Comparison of ENCODE assay signal across 18 cellular contexts in genomic region chr2:104521247-104521646, GRCh38.
DNase-seq lines count a peak whose midpoint lies in the region; ATAC-seq and TF ChIP-seq lines count a peak whose summit lies in the region.
"Had no signal": no experiment of that assay in that cellular context is flagged by ENCODE, and none has a peak within 500 bp of the region (broad histone marks: within the 10 kb centered on the region; RNA-seq: fewer than 3 reads in every experiment).

No MANE protein-coding gene starts in this region.

- no peak overlapping the region for H3K4me3 ChIP-seq in right lobe of liver
- H3K4me3 ChIP-seq: HAP-1, upper lobe of left lung had no signal

- no peaks in the 10 kb centered on the region for H3K9me3 ChIP-seq in right lobe of liver
- H3K9me3 ChIP-seq: HAP-1 had no signal

- 13% methylated on average over 5 of the region's 5 CpGs for WGBS in right lobe of liver (ENCODE audit: insufficient coverage, low coverage, low lambda C conversion rate, missing lambda C conversion rate)

- DNase-seq in DMS53 (lab: John Stamatoyannopoulos, UW) (peak; percentile 36), DMS53 treated with DMSO at 0.1 percent for 48 hours (lab: John Stamatoyannopoulos, UW; ENCODE audit: unreplicated experiment) (no peak), NCI-H1417 (lab: John Stamatoyannopoulos, UW) (peak in 2 of 3 experiments; percentile 77 to 92), SW480 (ENCODE audit: low spot score) (peak; percentile 35), right lobe of liver (no peak), NCI-H446 (lab: John Stamatoyannopoulos, UW) (no peak)
- DNase-seq: 8988T; activated CD4-positive, CD25-positive, alpha-beta regulatory T cell; activated CD8-positive, alpha-beta memory T cell treated with anti-CD3 and anti-CD28 coated beads, Interleukin-2, amount 50 U/mL, for 4 hours; activated naive CD4-positive, alpha-beta T cell treated with anti-CD3 and anti-CD28 coated beads, Interleukin-2, amount 10 ng/mL, durations not matched to agents 7 days and 5 days; effector memory CD4-positive, alpha-beta T cell; NCI-H187 treated with DMSO at 0.1 percent for 48 hours; stimulated activated CD4-positive, alpha-beta T cell treated with anti-CD3 and anti-CD28 coated beads, Interleukin-4, amount 100 ng/mL, for 24 hours; T-cell; upper lobe of left lung had no signal

- no peaks in the 10 kb centered on the region for H3K27me3 ChIP-seq in right lobe of liver
- H3K27me3 ChIP-seq: upper lobe of left lung had no signal

- H3K36me3 ChIP-seq in right lobe of liver: no peaks in the 10 kb centered on the region
- H3K36me3 ChIP-seq: HAP-1, upper lobe of left lung had no signal

- no peak for TF ChIP-seq POLR2A in right lobe of liver (IDR thresholded peaks at IDR 0.05)

- ATAC-seq in right lobe of liver (peak in 3 of 4 donors; percentile 14 to 41 (median 38)), GM19035 (IDR thresholded peaks at IDR 0.05; ENCODE audit: unreplicated experiment) (no peak), GM18498 (IDR thresholded peaks at IDR 0.05; ENCODE audit: unreplicated experiment) (no peak)
- ATAC-seq: T-cell had no signal

- intact Hi-C loops in right lobe of liver (cut with DNase I): no loop called here

- H3K27ac ChIP-seq in right lobe of liver: no peak overlapping the region
- H3K27ac ChIP-seq: upper lobe of left lung had no signal

- H3K4me1 ChIP-seq in right lobe of liver: no peaks in the 10 kb centered on the region
- H3K4me1 ChIP-seq: HAP-1, upper lobe of left lung had no signal

- peak in 1 of 4 donors; percentile 23 for TF ChIP-seq CTCF in right lobe of liver (IDR thresholded peaks at IDR 0.05)

Comparison
In these comparisons a context has a peak if more than half of its experiments do, and no peak if none do; other contexts are left out.
1. DNase-seq: peak in DMS53 (single experiment), NCI-H1417 (2 of 3) and SW480 (single experiment); none in DMS53 treated with DMSO at 0.1 percent for 48 hours (single experiment), right lobe of liver (0 of 3) and NCI-H446 (0 of 2).
2. ATAC-seq: peak in right lobe of liver (3 of 4); none in GM19035 (single experiment) and GM18498 (single experiment).